2 cellular contexts compared by ENCODE assay signal in genomic region chr1:229922249-229922648, GRCh38.
TF ChIP-seq lines count a peak whose summit lies in the region.

No MANE protein-coding gene starts in this region.

TF ChIP-seq in SK-N-SH, 30 proteins besides CTCF, POLR2A, EP300 and RAD21 (continued from another document):
- TF ChIP-seq RXRA (IDR thresholded peaks at IDR 0.05; ENCODE audit: borderline replicate concordance, low read depth) (no peak), NRF1 (IDR thresholded peaks at IDR 0.05; ENCODE audit: low read depth, low read length) (no peak), MXI1 (IDR thresholded peaks at IDR 0.05; ENCODE audit: low read depth, low read length) (peak; percentile 89), SIN3A (IDR thresholded peaks at IDR 0.05; ENCODE audit: borderline replicate concordance, low read depth, low read length) (no peak), FOXJ3 (CRISPR knock-in tag; IDR thresholded peaks at IDR 0.05) (no peak), RFX5 (IDR thresholded peaks at IDR 0.05; ENCODE audit: low read length) (no peak), NFIC (IDR thresholded peaks at IDR 0.05; ENCODE audit: borderline replicate concordance) (no peak), USF2 (IDR thresholded peaks at IDR 0.05; ENCODE audit: borderline replicate concordance, low read depth, low read length) (peak; percentile 27; the same call in 1 of the 2 replicates), TCF12 (IDR thresholded peaks at IDR 0.05) (no peak), TEAD4 (IDR thresholded peaks at IDR 0.05; ENCODE audit: borderline replicate concordance, insufficient read depth) (no peak), FOXM1 (IDR thresholded peaks at IDR 0.05; ENCODE audit: low read depth) (no peak), YY1 (IDR thresholded peaks at IDR 0.05; ENCODE audit: low read depth) (no peak), CHD2 (IDR thresholded peaks at IDR 0.05; ENCODE audit: low read length, partially characterized antibody) (peak; percentile 56), USF1 (IDR thresholded peaks at IDR 0.05; ENCODE audit: borderline replicate concordance, low read depth) (no peak), GABPA (IDR thresholded peaks at IDR 0.05; ENCODE audit: low read depth) (no peak), MEF2A (IDR thresholded peaks at IDR 0.05; ENCODE audit: borderline replicate concordance, low read depth) (no peak), EZH2phosphoT487 (IDR thresholded peaks at IDR 0.05; ENCODE audit: borderline replicate concordance, low read depth) (no peak), PBX3 (IDR thresholded peaks at IDR 0.05) (no peak), IRF3 (IDR thresholded peaks at IDR 0.05; ENCODE audit: low read depth, low read length) (no peak), REST (IDR thresholded peaks at IDR 0.05; ENCODE audit: low read depth, low read length) (no peak), POLR2AphosphoS5 (IDR thresholded peaks at IDR 0.05; ENCODE audit: low read depth, low read length) (no peak)

TF ChIP-seq in SK-N-SH treated with all-trans-retinoic acid at 6 μM for 48 hours, 23 proteins besides CTCF, POLR2A, EP300 and RAD21 (continued from another document):
- TF ChIP-seq POU6F1 (CRISPR knock-in tag; IDR thresholded peaks at IDR 0.05; ENCODE audit: borderline replicate concordance, low read depth) (no peak), RARB (CRISPR knock-in tag; IDR thresholded peaks at IDR 0.05) (no peak), ZNF565 (CRISPR knock-in tag; conservative IDR thresholded peaks at IDR 0.05; ENCODE audit: low read depth) (no peak), TOX (CRISPR knock-in tag; IDR thresholded peaks at IDR 0.05; ENCODE audit: borderline replicate concordance) (no peak), CSDC2 (CRISPR knock-in tag; IDR thresholded peaks at IDR 0.05) (no peak), CSRNP3 (CRISPR knock-in tag; IDR thresholded peaks at IDR 0.05) (no peak), PPARA (CRISPR knock-in tag; IDR thresholded peaks at IDR 0.05; ENCODE audit: borderline replicate concordance) (no peak), ISL1 (CRISPR knock-in tag; IDR thresholded peaks at IDR 0.05) (no peak)
